Comparison of ENCODE assay signal across 8 cellular contexts in the genomic region with DNA sequence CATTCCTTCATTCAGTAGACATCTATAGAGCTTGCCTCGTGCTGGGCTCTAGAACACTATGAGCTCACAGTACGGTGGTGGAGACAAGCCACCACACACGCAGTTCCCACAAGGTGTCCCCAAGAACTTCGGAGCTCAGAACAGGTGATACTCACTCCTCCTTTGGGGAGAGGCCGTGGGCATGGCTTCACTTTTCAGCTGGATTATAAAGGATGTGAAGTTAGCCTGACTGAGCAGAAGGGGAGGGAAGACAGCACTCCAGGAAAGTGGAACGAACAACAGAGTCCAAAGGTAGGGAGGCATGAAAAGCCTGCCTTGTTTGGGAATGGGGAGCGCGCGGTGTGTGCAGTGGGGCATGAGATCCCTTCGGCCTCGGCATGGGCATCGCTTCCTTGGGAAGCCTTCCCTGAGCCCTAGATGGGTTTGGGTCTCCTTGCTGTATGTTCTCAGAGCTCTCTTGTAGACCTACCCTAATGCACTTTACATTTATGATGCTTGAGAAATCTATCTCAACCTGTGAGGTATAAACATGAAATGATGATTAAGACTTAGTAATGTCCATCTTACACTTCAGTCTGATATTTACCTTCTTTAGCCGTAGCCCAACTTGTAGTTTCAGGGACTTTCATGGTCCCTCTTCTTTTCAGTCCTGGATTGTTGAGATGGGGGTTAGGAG. TPM values are rescaled to one million over a fixed set of nuclear protein-coding genes. Genes with fewer than 3 reads are reported as not detected.
DNase-seq lines count a peak whose midpoint lies in the region; ATAC-seq, FAIRE-seq and TF ChIP-seq lines count a peak whose summit lies in the region.

No MANE protein-coding gene starts in this region.

- intact Hi-C loops in endothelial cell of umbilical vein (cut with micrococcal nuclease), result loop anchor here (1.0 to 5.0 kb wide), 4 partner anchors 11 to 314 kb away; partner anchors contain the start of genes ARMH3, NPM3 and PPRC1

- no peaks in the 10 kb centered on the region for H3K27me3 Mint-ChIP-seq in nephron (ENCODE audit: low read depth)

- TF ChIP-seq POLR2A in endothelial cell of umbilical vein (IDR thresholded peaks at IDR 0.05; ENCODE audit: low read depth, low read length), result no peak

- peak; percentile 19 for ATAC-seq in HG02885 (IDR thresholded peaks at IDR 0.05; ENCODE audit: poor library complexity, unreplicated experiment)
- ATAC-seq in RWPE2 (ENCODE audit: low read depth), result peak; percentile 40

- peak overlapping the region; percentile 64 for H3K9ac ChIP-seq in endothelial cell of umbilical vein (replicated peaks; ENCODE audit: extremely low read depth, insufficient read depth, low read length)

- H3K27ac ChIP-seq in RWPE2 (ENCODE audit: poor library complexity, severe bottlenecking) (peak overlapping the region; percentile 81), endothelial cell of umbilical vein (ENCODE audit: insufficient read depth, low read depth, low read length) (peak overlapping the region; percentile 51)

- DNase-seq in stimulated activated CD4-positive, alpha-beta T cell treated with anti-CD3 and anti-CD28 coated beads, Interleukin-4, amount 100 ng/mL, for 1 hour, result peak; percentile 22
- DNase-seq in stimulated activated CD4-positive, alpha-beta T cell treated with anti-CD3 and anti-CD28 coated beads, Interleukin-4, amount 100 ng/mL, for 24 hours, result no peak
- DNase-seq in RWPE2 (ENCODE audit: low spot score) (no peak), endothelial cell of umbilical vein (ENCODE audit: low read depth, low spot score) (no peak), 8988T (no peak), epidermal melanocyte (ENCODE audit: insufficient read length, low spot score) (no peak)

- H3K4me3 ChIP-seq in RWPE2 (ENCODE audit: severe bottlenecking) (peak overlapping the region; percentile 77), endothelial cell of umbilical vein (replicated peaks in 1 of 3; ENCODE audit: insufficient read depth in 1 of 3, low read depth in 1 of 3, low read length in 3 of 3) (peak overlapping the region; percentile 27 to 64 (median 31))

- H3K36me3 ChIP-seq in RWPE2 (ENCODE audit: low read depth), result peaks cover 16% of the 10 kb centered on the region
- no peaks in the 10 kb centered on the region for H3K36me3 ChIP-seq in endothelial cell of umbilical vein (ENCODE audit: control insufficient read depth in 2 of 2, extremely low read depth in 1 of 2, insufficient read depth in 2 of 2, low read length in 2 of 2)

- peaks cover 41% of the 10 kb centered on the region for H3K79me2 ChIP-seq in endothelial cell of umbilical vein (ENCODE audit: control insufficient read depth, insufficient read depth, low read length)

- H3K27me3 ChIP-seq in RWPE2 (ENCODE audit: insufficient read depth, poor library complexity, severe bottlenecking) (no peaks in the 10 kb centered on the region), endothelial cell of umbilical vein (ENCODE audit: control insufficient read depth in 2 of 2, insufficient read depth in 2 of 2, low read length in 2 of 2) (no peaks in the 10 kb centered on the region)

- dilution Hi-C loops in endothelial cell of umbilical vein (cut with MboI; ENCODE audit: extremely low pct_ligation_motif_present, low sequenced_read_pairs), result no loop called here

- H3K27ac Mint-ChIP-seq in nephron, result peak overlapping the region; percentile 91 to 98 (median 98)

- H3K4me1 Mint-ChIP-seq in nephron, result peaks cover 38% of the 10 kb centered on the region

- H3K4me3 Mint-ChIP-seq in nephron, result peak overlapping the region; percentile 96 to 98 (median 97)

- BruUV-seq in endothelial cell of umbilical vein (replicated peaks; lab: Mats Ljungman, UMichigan), result TSS peak; percentile 47

- POLR2A ChIA-PET in endothelial cell of umbilical vein (lab: Charles Lee), result interaction anchor here (0.7 to 1.4 kb wide), 5 partner anchors 11 to 35 kb away, joined by 3 to 6 read pairs (median 5); no protein-coding TSS in a partner anchor

- peak overlapping the region; percentile 92 for H3K4me2 ChIP-seq in endothelial cell of umbilical vein (ENCODE audit: insufficient read depth, low read length)

- H3K4me1 ChIP-seq in RWPE2 (ENCODE audit: insufficient read depth, poor library complexity, severe bottlenecking), result peaks cover 7% of the 10 kb centered on the region
- H3K4me1 ChIP-seq in endothelial cell of umbilical vein (ENCODE audit: control insufficient read depth, extremely low read depth, insufficient read depth, low read length), result peaks cover 19% of the 10 kb centered on the region

- H3K36me3 Mint-ChIP-seq in nephron (ENCODE audit: low read depth), result peaks cover 4% of the 10 kb centered on the region

- peak; percentile 31 for FAIRE-seq in endothelial cell of umbilical vein (lab: Jason Lieb, UNC)

- H3K9me3 ChIP-seq in RWPE2 (ENCODE audit: severe bottlenecking), result no peaks in the 10 kb centered on the region
- no peaks in the 10 kb centered on the region for H3K9me3 ChIP-seq in endothelial cell of umbilical vein (replicated peaks; ENCODE audit: control insufficient read depth, insufficient read depth, low read length)

- no peaks in the 10 kb centered on the region for H3K9me3 Mint-ChIP-seq in nephron

- no peaks in the 10 kb centered on the region for H3K9me1 ChIP-seq in endothelial cell of umbilical vein (replicated peaks; ENCODE audit: control insufficient read depth, extremely low read depth, insufficient read depth, low read length)

- peaks cover 17% of the 10 kb centered on the region for H4K20me1 ChIP-seq in endothelial cell of umbilical vein (replicated peaks; ENCODE audit: control insufficient read depth, extremely low read depth, insufficient read depth, low read length)

- peak overlapping the region; percentile 93 for H2AFZ ChIP-seq in endothelial cell of umbilical vein (ENCODE audit: low read depth, low read length)

- TF ChIP-seq CTCF in RWPE2 (IDR thresholded peaks at IDR 0.05; ENCODE audit: poor library complexity, severe bottlenecking) (no peak), endothelial cell of umbilical vein (IDR thresholded peaks at IDR 0.05; ENCODE audit: extremely low read depth in 1 of 2, insufficient read depth in 1 of 2, low read depth in 1 of 2, low read length in 2 of 2) (no peak), nephron (IDR thresholded peaks at IDR 0.05; ENCODE audit: unreplicated experiment in 3 of 3) (no peak)

- CTCF ChIA-PET in endothelial cell of umbilical vein (lab: Charles Lee), result interaction anchor here (1.0 to 5.4 kb wide), 9 partner anchors 16 to 254 kb away, joined by 3 to 39 read pairs (median 8); partner anchors contain the start of gene ARMH3

TF ChIP-seq in endothelial cell of umbilical vein, 7 proteins besides CTCF, POLR2A, EP300 and RAD21:
- TF ChIP-seq FOS (IDR thresholded peaks at IDR 0.05; ENCODE audit: borderline replicate concordance, insufficient read depth, low read length) (no peak), GATA2 (IDR thresholded peaks at IDR 0.05; ENCODE audit: insufficient read depth, insufficient read length, low read depth, low read length) (no peak), POLR2AphosphoS5 (IDR thresholded peaks at IDR 0.05; ENCODE audit: insufficient read depth, low read depth, low read length) (no peak), EZH2 (IDR thresholded peaks at IDR 0.05; ENCODE audit: borderline replicate concordance, low read depth, low read length, severe bottlenecking) (no peak), MYC (IDR thresholded peaks at IDR 0.05; ENCODE audit: low read depth, low read length) (no peak)
- TF ChIP-seq, protein P1, sequence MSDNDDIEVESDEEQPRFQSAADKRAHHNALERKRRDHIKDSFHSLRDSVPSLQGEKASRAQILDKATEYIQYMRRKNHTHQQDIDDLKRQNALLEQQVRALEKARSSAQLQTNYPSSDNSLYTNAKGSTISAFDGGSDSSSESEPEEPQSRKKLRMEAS (IDR thresholded peaks at IDR 0.05; ENCODE audit: insufficient read depth, insufficient read length), result no peak

RNA-seq across cellular contexts. Expression of gene OGA, which starts 0.9 kb away (rescaled TPM):
- total RNA-seq in endothelial cell of umbilical vein, result 113 and 118 TPM in 2 replicates
- 21.6 and 30.8 TPM in 2 replicates for polyA plus RNA-seq in endothelial cell of umbilical vein
- polyA plus RNA-seq in endothelial cell of umbilical vein (2011; cell fraction: cytosol; rRNA removed), result 22.9 and 25.5 TPM in 2 replicates
- polyA plus RNA-seq in endothelial cell of umbilical vein (2011; cell fraction: nucleus; rRNA removed), result 212 and 252 TPM in 2 replicates
- 82.7 and 99.0 TPM in 2 replicates for polyA plus RNA-seq in endothelial cell of umbilical vein (2012)
- polyA minus RNA-seq in endothelial cell of umbilical vein, result 84.4 and 102 TPM in 2 replicates
- polyA minus RNA-seq in endothelial cell of umbilical vein (2011; cell fraction: cytosol; rRNA and poly(A)+ RNA removed), result 23.2 TPM
- polyA minus RNA-seq in endothelial cell of umbilical vein (2011; cell fraction: nucleus; rRNA and poly(A)+ RNA removed), result 122 and 181 TPM in 2 replicates

RNA-seq across cellular contexts. Expression of gene KCNIP2, which starts 24.5 kb away (rescaled TPM):
- 2.2 and 3.0 TPM in 2 replicates for total RNA-seq in endothelial cell of umbilical vein
- 0.36 and 0.65 TPM in 2 replicates for polyA plus RNA-seq in endothelial cell of umbilical vein
- 0.05 and 0.11 TPM in 2 replicates for polyA plus RNA-seq in endothelial cell of umbilical vein (2011; cell fraction: cytosol; rRNA removed)
- 3.6 and 3.8 TPM in 2 replicates for polyA plus RNA-seq in endothelial cell of umbilical vein (2011; cell fraction: nucleus; rRNA removed)
- polyA plus RNA-seq in endothelial cell of umbilical vein (2012), result 0.46 and 0.50 TPM in 2 replicates
- polyA minus RNA-seq in endothelial cell of umbilical vein, result 1.4 and 4.7 TPM in 2 replicates
- not detected for polyA minus RNA-seq in endothelial cell of umbilical vein (2011; cell fraction: cytosol; rRNA and poly(A)+ RNA removed)
- 2.5 and 3.0 TPM in 2 replicates for polyA minus RNA-seq in endothelial cell of umbilical vein (2011; cell fraction: nucleus; rRNA and poly(A)+ RNA removed)

RNA-seq across cellular contexts. Expression of gene NPM3, which starts 35.9 kb away (rescaled TPM):
- total RNA-seq in endothelial cell of umbilical vein, result 55.4 and 60.7 TPM in 2 replicates
- 48.1 and 71.3 TPM in 2 replicates for polyA plus RNA-seq in endothelial cell of umbilical vein
- 77.9 and 93.3 TPM in 2 replicates for polyA plus RNA-seq in endothelial cell of umbilical vein (2011; cell fraction: cytosol; rRNA removed)
- polyA plus RNA-seq in endothelial cell of umbilical vein (2011; cell fraction: nucleus; rRNA removed), result 32.4 and 35.6 TPM in 2 replicates
- polyA plus RNA-seq in endothelial cell of umbilical vein (2012), result 72.5 and 87.9 TPM in 2 replicates
- 26.1 and 37.3 TPM in 2 replicates for polyA minus RNA-seq in endothelial cell of umbilical vein
- polyA minus RNA-seq in endothelial cell of umbilical vein (2011; cell fraction: cytosol; rRNA and poly(A)+ RNA removed), result 35.7 TPM
- polyA minus RNA-seq in endothelial cell of umbilical vein (2011; cell fraction: nucleus; rRNA and poly(A)+ RNA removed), result 6.0 and 7.1 TPM in 2 replicates

RNA-seq across cellular contexts. Expression of gene FGF8, which starts 43.2 kb away (rescaled TPM):
- total RNA-seq in endothelial cell of umbilical vein, result 0.39 and 0.44 TPM in 2 replicates
- polyA plus RNA-seq in endothelial cell of umbilical vein, result not detected in 2 replicates
- not detected in 2 replicates for polyA plus RNA-seq in endothelial cell of umbilical vein (2011; cell fraction: cytosol; rRNA removed)
- 0.31 and 0.62 TPM in 2 replicates for polyA plus RNA-seq in endothelial cell of umbilical vein (2011; cell fraction: nucleus; rRNA removed)
- polyA plus RNA-seq in endothelial cell of umbilical vein (2012), result not detected in 2 replicates
- polyA minus RNA-seq in endothelial cell of umbilical vein, result not detected in 2 replicates
- not detected for polyA minus RNA-seq in endothelial cell of umbilical vein (2011; cell fraction: cytosol; rRNA and poly(A)+ RNA removed)
- polyA minus RNA-seq in endothelial cell of umbilical vein (2011; cell fraction: nucleus; rRNA and poly(A)+ RNA removed), result not detected in 2 replicates
